ENCODE assay signal across 8 cellular contexts in the genomic region with DNA sequence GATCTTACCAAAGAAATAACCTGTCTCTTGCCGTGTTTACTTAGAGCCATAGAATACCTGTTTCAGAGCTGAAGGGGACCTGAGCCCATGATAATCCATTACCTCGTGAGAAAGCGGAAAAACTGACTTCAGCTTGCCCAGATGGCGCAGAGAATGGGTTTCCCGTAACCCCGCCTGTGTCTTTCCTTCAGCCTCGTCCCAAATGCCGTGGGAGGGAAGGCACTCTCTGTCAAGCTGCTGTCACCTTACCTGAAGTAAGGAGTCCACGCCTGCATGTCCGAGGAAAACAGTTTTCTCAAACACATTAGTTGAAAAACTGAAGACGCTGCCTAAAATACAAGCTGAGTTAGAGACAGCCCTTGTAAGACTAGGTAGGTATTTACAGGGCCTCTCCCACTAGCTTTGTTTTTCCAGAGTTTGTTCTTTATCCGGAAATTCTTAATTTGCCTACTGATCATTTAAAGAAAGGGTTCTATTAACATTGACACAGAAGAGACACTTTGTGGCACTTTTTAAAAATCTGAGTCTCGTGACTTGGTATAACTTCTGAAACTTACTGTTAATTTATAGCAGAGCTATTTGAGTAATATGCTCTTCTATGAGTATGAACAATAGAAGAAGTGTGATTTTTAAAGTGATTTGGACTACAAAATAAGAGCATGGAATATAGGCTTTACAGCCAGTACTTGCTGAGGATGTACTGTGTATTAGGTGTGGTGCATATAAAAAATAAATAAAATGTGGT. TPM values are rescaled to one million over a fixed set of nuclear protein-coding genes. Genes with fewer than 3 reads are reported as not detected.
DNase-seq lines count a peak whose midpoint lies in the region; ATAC-seq and TF ChIP-seq lines count a peak whose summit lies in the region.

No MANE protein-coding gene starts in this region.

- intact Hi-C loops in sigmoid colon (cut with DNase I): loop anchor here (1.0 to 10.0 kb wide), 7 partner anchors 88 to 671 kb away; partner anchors contain the start of genes ALG11, ATP7B, DHRS12 and FAM124A

- peak overlapping the region; percentile 56 for H2AFZ ChIP-seq in hepatocyte

- H3K27me3 ChIP-seq in NT2/D1 (ENCODE audit: insufficient read depth, insufficient read length) (no peaks in the 10 kb centered on the region), hepatocyte (no peaks in the 10 kb centered on the region), sigmoid colon (no peaks in the 10 kb centered on the region)

- no peak for ATAC-seq in GM19397 (IDR thresholded peaks at IDR 0.05; ENCODE audit: unreplicated experiment)

- peak overlapping the region; percentile 97 for H3K27ac ChIP-seq in hepatocyte
- peak overlapping the region; percentile 93 to 97 (median 93) for H3K27ac ChIP-seq in sigmoid colon

- no peak for TF ChIP-seq POLR2A in sigmoid colon (IDR thresholded peaks at IDR 0.05)

- H3K36me3 ChIP-seq in NT2/D1 (ENCODE audit: insufficient read depth, insufficient read length, low read length): peaks cover 16% of the 10 kb centered on the region
- no peaks in the 10 kb centered on the region for H3K36me3 ChIP-seq in hepatocyte (replicated peaks; ENCODE audit: insufficient read depth, low read depth)
- peaks cover 0 to 30% (median 11%) of the 10 kb centered on the region in 4 donors for H3K36me3 ChIP-seq in sigmoid colon

- no peaks in the 10 kb centered on the region for H3K9me3 Mint-ChIP-seq in activated naive CD8-positive, alpha-beta T cell (ENCODE audit: low read depth)

- H3K4me2 ChIP-seq in hepatocyte: peak overlapping the region; percentile 93

- 14% methylated on average over 13 of the region's 13 CpGs for WGBS in hepatocyte (ENCODE audit: low lambda C conversion rate, missing lambda C conversion rate)
- WGBS in sigmoid colon, 2 donors: 3 to 7% methylated on average over 13 of the region's 13 CpGs

- peak overlapping the region; percentile 67 for H3K9ac ChIP-seq in NT2/D1 (ENCODE audit: insufficient read length, low read depth)

- H3K4me1 ChIP-seq in NT2/D1 (ENCODE audit: insufficient read depth, insufficient read length): no peaks in the 10 kb centered on the region
- peaks cover 22% of the 10 kb centered on the region for H3K4me1 ChIP-seq in hepatocyte (ENCODE audit: insufficient read depth)
- peaks cover 0 to 35% (median 26%) of the 10 kb centered on the region in 4 donors for H3K4me1 ChIP-seq in sigmoid colon

- DNase-seq in DMS153 treated with DMSO at 0.1 percent for 48 hours (lab: John Stamatoyannopoulos, UW; ENCODE audit: unreplicated experiment): peak; percentile 57
- no peak for DNase-seq in DMS153 (lab: John Stamatoyannopoulos, UW)
- no peak for DNase-seq in NT2/D1 (ENCODE audit: low read depth, low spot score)
- DNase-seq in hepatocyte (ENCODE audit: low spot score): peak; percentile 46
- DNase-seq in sigmoid colon: peak; percentile 70
- no peak for DNase-seq in NCI-H2107 (lab: John Stamatoyannopoulos, UW)

- H3K27ac Mint-ChIP-seq in activated naive CD8-positive, alpha-beta T cell: peak overlapping the region; percentile 98

- no peaks in the 10 kb centered on the region for H3K27me3 Mint-ChIP-seq in activated naive CD8-positive, alpha-beta T cell

- peaks cover 20% of the 10 kb centered on the region for H3K36me3 Mint-ChIP-seq in activated naive CD8-positive, alpha-beta T cell

- H3K4me1 Mint-ChIP-seq in activated naive CD8-positive, alpha-beta T cell (ENCODE audit: low read depth): peaks cover 49% of the 10 kb centered on the region

- peak overlapping the region; percentile 54 for H3K4me3 ChIP-seq in NT2/D1 (ENCODE audit: insufficient read length, low read depth)
- H3K4me3 ChIP-seq in hepatocyte: peak overlapping the region; percentile 28
- peak overlapping the region; percentile 55 to 94 (median 64) for H3K4me3 ChIP-seq in sigmoid colon

- H3K9me2 ChIP-seq in hepatocyte (replicated peaks; ENCODE audit: insufficient read depth): no peaks in the 10 kb centered on the region

- no peaks in the 10 kb centered on the region for H4K20me1 ChIP-seq in hepatocyte (ENCODE audit: insufficient read depth, poor library complexity, severe bottlenecking)

- no peak for TF ChIP-seq CTCF in hepatocyte (IDR thresholded peaks at IDR 0.05; ENCODE audit: poor library complexity)
- TF ChIP-seq CTCF in sigmoid colon (IDR thresholded peaks at IDR 0.05): no peak

- H3K9me3 ChIP-seq in NT2/D1 (ENCODE audit: insufficient read depth, low read length): peaks cover 8% of the 10 kb centered on the region; the same call in 1 of the 2 replicates
- no peaks in the 10 kb centered on the region for H3K9me3 ChIP-seq in hepatocyte (ENCODE audit: low read depth)
- H3K9me3 ChIP-seq in sigmoid colon: no peaks in the 10 kb centered on the region

- TF ChIP-seq EP300 in sigmoid colon (IDR thresholded peaks at IDR 0.05): no peak

- peaks cover 34% of the 10 kb centered on the region for H3K79me2 ChIP-seq in hepatocyte

- H3K4me3 Mint-ChIP-seq in activated naive CD8-positive, alpha-beta T cell: peak overlapping the region; percentile 94

RNA-seq across cellular contexts. Expression of gene INTS6, which starts 1.3 kb away (rescaled TPM):
- total RNA-seq in hepatocyte (40.1 and 51.2 TPM in 2 replicates), sigmoid colon (10 to 100 TPM; 30.0 to 43.3 (median 35.1) TPM)
- polyA plus RNA-seq in hepatocyte (28.5 and 30.7 TPM in 2 replicates), sigmoid colon (10 to 100 TPM in 2 of 3 donors, 1 to 10 TPM in 1; 6.7 to 12.6 (median 11.4) TPM)

Comparison
In these comparisons a context has a peak if more than half of its experiments do, and no peak if none do; other contexts are left out.
1. DNase-seq: peak in DMS153 treated with DMSO at 0.1 percent for 48 hours (single experiment), hepatocyte (single experiment) and sigmoid colon (single experiment); none in DMS153 (single experiment), NT2/D1 (single experiment) and NCI-H2107 (single experiment).
2. Peak in every context shown above with its lines, with median percentiles within 50 percentile points of each other: H3K4me3 ChIP-seq.